8 cellular contexts compared by ENCODE assay signal in genomic region chr11:74989269-74989655, GRCh38. TPM values are rescaled to one million over a fixed set of nuclear protein-coding genes. Genes with fewer than 3 reads are reported as not detected.
DNase-seq lines count a peak whose midpoint lies in the region; ATAC-seq, FAIRE-seq and TF ChIP-seq lines count a peak whose summit lies in the region.

No MANE protein-coding gene starts in this region.

- peak; percentile 6 for ATAC-seq in naive thymus-derived CD4-positive, alpha-beta T cell
- no peak for ATAC-seq in GM21786 (IDR thresholded peaks at IDR 0.05; ENCODE audit: unreplicated experiment)

- DNase-seq in A673 (ENCODE audit: low spot score), result peak; percentile 23
- DNase-seq in GM19239 (ENCODE audit: insufficient read length, low spot score), result peak; percentile 4
- DNase-seq in NB4 (ENCODE audit: low read depth), result peak; percentile 31
- DNase-seq in naive thymus-derived CD4-positive, alpha-beta T cell, result peak in 1 of 9 donors; percentile 1
- no peak for DNase-seq in NCI-H446 (lab: John Stamatoyannopoulos, UW)
- DNase-seq in SHP77 (lab: John Stamatoyannopoulos, UW), result no peak

- H3K4me3 ChIP-seq in A673 (ENCODE audit: low read depth, low read length, poor library complexity, severe bottlenecking), result peak overlapping the region; percentile 83
- peak overlapping the region; percentile 93 for H3K4me3 ChIP-seq in NB4 (ENCODE audit: low read depth, low read length)
- peak overlapping the region; percentile 96 for H3K4me3 ChIP-seq in naive thymus-derived CD4-positive, alpha-beta T cell (ENCODE audit: low read length)

- POLR2A ChIA-PET in A673 (lab: Charles Lee; ENCODE audit: low non-redundant PET), result no interaction called here
- POLR2A ChIA-PET in naive thymus-derived CD4-positive, alpha-beta T cell (lab: Charles Lee), result interaction anchor here (0.9 to 1.8 kb wide), 9 partner anchors 11 to 496 kb away, joined by 3 to 9 read pairs (median 4); partner anchors contain the start of genes LIPT2, SPCS2 and XRRA1

- no peaks in the 10 kb centered on the region for H3K9me3 ChIP-seq in A673 (ENCODE audit: low read depth, low read length, poor library complexity, severe bottlenecking)
- no peaks in the 10 kb centered on the region for H3K9me3 ChIP-seq in naive thymus-derived CD4-positive, alpha-beta T cell (ENCODE audit: control insufficient read depth in 2 of 3, low read length in 3 of 3)

- CTCF ChIA-PET in A673 (lab: Charles Lee), result interaction anchor here (0.9 to 1.4 kb wide), 2 partner anchors 60 to 259 kb away, joined by 3 to 6 read pairs; no protein-coding TSS in a partner anchor
- CTCF ChIA-PET in naive thymus-derived CD4-positive, alpha-beta T cell (lab: Charles Lee), result no interaction called here

- H3K4me3 Mint-ChIP-seq in dendritic cell treated with granulocyte-macrophage colony-stimulating factor and Interleukin-4, amounts not matched to agents 40 ng/mL and 50 ng/mL, for 4 days, result peak overlapping the region; percentile 98
- H3K4me3 Mint-ChIP-seq in naive thymus-derived CD4-positive, alpha-beta T cell, result peak overlapping the region; percentile 88 to 97 (median 93)

- peaks cover 8% of the 10 kb centered on the region for H3K4me1 ChIP-seq in A673 (ENCODE audit: insufficient read depth, low read length, poor library complexity, severe bottlenecking)
- H3K4me1 ChIP-seq in naive thymus-derived CD4-positive, alpha-beta T cell (ENCODE audit: control insufficient read depth in 2 of 2, insufficient read depth in 2 of 2, low read length in 2 of 2), result peaks cover 8 to 16% of the 10 kb centered on the region in 2 donors

- H3K27me3 ChIP-seq in A673 (replicated peaks; ENCODE audit: insufficient read depth, low read depth, low read length, poor library complexity), result no peaks in the 10 kb centered on the region
- no peaks in the 10 kb centered on the region for H3K27me3 ChIP-seq in naive thymus-derived CD4-positive, alpha-beta T cell (ENCODE audit: control insufficient read depth in 2 of 2, insufficient read depth in 2 of 2, low read length in 2 of 2)

- FAIRE-seq in GM19239 (lab: Jason Lieb, UNC), result peak; percentile 23

- no peak for TF ChIP-seq CTCF in A673 (conservative IDR thresholded peaks at IDR 0.05; ENCODE audit: low read depth, low read length)
- no peak for TF ChIP-seq CTCF in NB4 (IDR thresholded peaks at IDR 0.05; ENCODE audit: low read depth, low read length)

- peaks cover 39% of the 10 kb centered on the region for H3K4me1 Mint-ChIP-seq in dendritic cell treated with granulocyte-macrophage colony-stimulating factor and Interleukin-4, amounts not matched to agents 40 ng/mL and 50 ng/mL, for 4 days (ENCODE audit: low read depth)
- peaks cover 16 to 37% (median 31%) of the 10 kb centered on the region in 7 donors for H3K4me1 Mint-ChIP-seq in naive thymus-derived CD4-positive, alpha-beta T cell

- H3K27ac ChIP-seq in A673 (ENCODE audit: low read depth, low read length, poor library complexity, severe bottlenecking), result peak overlapping the region; percentile 73
- peak overlapping the region; percentile 81 for H3K27ac ChIP-seq in naive thymus-derived CD4-positive, alpha-beta T cell (ENCODE audit: low read depth, low read length)

- no peak for TF ChIP-seq POLR2A in NB4 (IDR thresholded peaks at IDR 0.05; ENCODE audit: extremely low read depth, insufficient read length)

- no peaks in the 10 kb centered on the region for H3K9me3 Mint-ChIP-seq in dendritic cell treated with granulocyte-macrophage colony-stimulating factor and Interleukin-4, amounts not matched to agents 40 ng/mL and 50 ng/mL, for 4 days
- peaks cover 0 to 2% (median 0%) of the 10 kb centered on the region in 11 donors for H3K9me3 Mint-ChIP-seq in naive thymus-derived CD4-positive, alpha-beta T cell

- H3K27ac Mint-ChIP-seq in dendritic cell treated with granulocyte-macrophage colony-stimulating factor and Interleukin-4, amounts not matched to agents 40 ng/mL and 50 ng/mL, for 4 days, result peak overlapping the region; percentile 93
- H3K27ac Mint-ChIP-seq in naive thymus-derived CD4-positive, alpha-beta T cell, result peak overlapping the region; percentile 75 to 94 (median 89)

- peaks cover 31% of the 10 kb centered on the region for H3K36me3 Mint-ChIP-seq in dendritic cell treated with granulocyte-macrophage colony-stimulating factor and Interleukin-4, amounts not matched to agents 40 ng/mL and 50 ng/mL, for 4 days (ENCODE audit: low read depth)
- H3K36me3 Mint-ChIP-seq in naive thymus-derived CD4-positive, alpha-beta T cell, result peaks cover 0 to 7% (median 0%) of the 10 kb centered on the region in 5 donors

- H3K27me3 Mint-ChIP-seq in dendritic cell treated with granulocyte-macrophage colony-stimulating factor and Interleukin-4, amounts not matched to agents 40 ng/mL and 50 ng/mL, for 4 days, result no peaks in the 10 kb centered on the region
- no peaks in the 10 kb centered on the region for H3K27me3 Mint-ChIP-seq in naive thymus-derived CD4-positive, alpha-beta T cell

- intact Hi-C loops in A673 (cut with micrococcal nuclease; ENCODE audit: unreplicated experiment), result no loop called here
- intact Hi-C loops in dendritic cell treated with granulocyte-macrophage colony-stimulating factor and Interleukin-4, amounts not matched to agents 40 ng/mL and 50 ng/mL, for 4 days (cut with micrococcal nuclease), result loop anchor here (2.0 kb wide), 1 partner anchor 40 kb away; the partner anchor contains the start of genes SPCS2 and XRRA1
- intact Hi-C loops in naive thymus-derived CD4-positive, alpha-beta T cell (cut with micrococcal nuclease), result loop anchor here (2.0 to 5.0 kb wide), 3 partner anchors 240 to 826 kb away; partner anchors contain the start of genes RNF169 (in 2 of the 2), C2CD3 (in 1 of the 2), PPME1 (in 1 of the 2) and UVRAG (in 1 of the 2)

- H3K36me3 ChIP-seq in A673 (ENCODE audit: insufficient read depth, low read length, poor library complexity, severe bottlenecking), result no peaks in the 10 kb centered on the region
- peaks cover 0 to 5% (median 0%) of the 10 kb centered on the region in 3 experiments for H3K36me3 ChIP-seq in naive thymus-derived CD4-positive, alpha-beta T cell (ENCODE audit: control insufficient read depth in 2 of 3, insufficient read depth in 3 of 3, low read length in 3 of 3)

- BruUV-seq in A673 (replicated peaks; lab: Mats Ljungman, UMichigan), result TSS peak; percentile 36

RNA-seq across cellular contexts. Expression of gene NEU3, which starts 0.5 kb away (rescaled TPM):
- total RNA-seq in A673 (2021), result 11.5 and 13.3 TPM in 2 replicates
- 10 to 100 TPM; 12.6 to 18.9 (median 16.1) TPM for total RNA-seq in naive thymus-derived CD4-positive, alpha-beta T cell
- polyA plus RNA-seq in naive thymus-derived CD4-positive, alpha-beta T cell, result 1 to 10 TPM; 2.6 to 3.2 TPM

RNA-seq across cellular contexts. Expression of gene SPCS2, which starts 40.2 kb away (rescaled TPM):
- total RNA-seq in A673 (2021), result 207 and 241 TPM in 2 replicates
- total RNA-seq in naive thymus-derived CD4-positive, alpha-beta T cell, result 100 to 1,000 TPM in 2 of 5 experiments, 10 to 100 TPM in 3; 53.9 to 211 (median 87.5) TPM
- polyA plus RNA-seq in naive thymus-derived CD4-positive, alpha-beta T cell, result 100 to 1,000 TPM; 119 to 180 TPM

RNA-seq across cellular contexts. Expression of gene XRRA1, which starts 40.4 kb away (rescaled TPM):
- total RNA-seq in A673 (2021), result 7.3 and 10.0 TPM in 2 replicates
- 10 to 100 TPM; 11.3 to 20.8 (median 20.3) TPM for total RNA-seq in naive thymus-derived CD4-positive, alpha-beta T cell
- 10 to 100 TPM; 11.7 to 17.8 TPM for polyA plus RNA-seq in naive thymus-derived CD4-positive, alpha-beta T cell

Comparison
In these comparisons a context has a peak if more than half of its experiments do, and no peak if none do; other contexts are left out.
1. DNase-seq: peak in A673 (single experiment), GM19239 (single experiment) and NB4 (single experiment); none in NCI-H446 (0 of 2) and SHP77 (0 of 2).
2. Peak in every context shown above with its lines, with median percentiles within 50 percentile points of each other: H3K4me3 ChIP-seq.